In genomic region chr19:2765376-2765775, GRCh38 we compare ENCODE assay signal across 27 cellular contexts. TPM values are rescaled to one million over a fixed set of nuclear protein-coding genes. Genes with fewer than 3 reads are reported as not detected.
"Had no signal": no experiment of that assay in that cellular context is flagged by ENCODE, and none has a peak within 500 bp of the region (broad histone marks: within the 10 kb centered on the region; RNA-seq: fewer than 3 reads in every experiment).

No MANE protein-coding gene starts in this region.

- H3K27ac ChIP-seq: lower lobe of right lung, neutrophil, ovary, right atrium auricular region, skin epidermis, stomach, testis, thyroid gland, transverse colon, upper lobe of left lung, vagina had no signal

- FAIRE-seq: keratinocyte had no signal

- H3K36me3 ChIP-seq: ovary had no signal

- H3K27me3 ChIP-seq: neutrophil, ovary, right atrium auricular region, stomach, testis, thyroid gland, transverse colon, upper lobe of left lung, vagina had no signal

- H3K9me3 ChIP-seq: lower lobe of right lung, neutrophil, ovary, right atrium auricular region, stomach, testis, thyroid gland, transverse colon, upper lobe of left lung, vagina had no signal

- ATAC-seq: left cardiac atrium; left lobe of liver; lower lobe of right lung; naive thymus-derived CD8-positive, alpha-beta T cell; sciatic nerve; stimulated activated naive B cell treated with anti-CD40 and anti-IgM and Interleukin-4, amounts not matched to agents 10 μg/mL and 1 μg/mL and 100 μg/mL, for 72 hours; stimulated activated naive CD8-positive, alpha-beta T cell treated with anti-CD3 and anti-CD28 coated beads, Interleukin-15, Interleukin-2, amounts not matched to agents 100 U/mL and 50 U/mL, for 24 hours had no signal

- DNase-seq: hippocampal formation; kidney glomerular epithelial cell; left cardiac atrium; lower lobe of right lung; mammary epithelial cell; mesenchymal stem cell; naive thymus-derived CD8-positive, alpha-beta T cell; occipital lobe; ovary; stimulated activated CD4-positive, alpha-beta T cell treated with anti-CD3 and anti-CD28 coated beads, Interleukin-12 subunit alpha, Interleukin-12 subunit beta, amount 100 ng/mL, for 4 hours; stimulated activated CD4-positive, alpha-beta T cell treated with anti-CD3 and anti-CD28 coated beads, Interleukin-15, amount 100 ng/mL, for 24 hours; stimulated activated CD4-positive, alpha-beta T cell treated with anti-CD3 and anti-CD28 coated beads, Interleukin-2, amount 100 ng/mL, for 24 hours; stimulated activated CD4-positive, alpha-beta T cell treated with anti-CD3 and anti-CD28 coated beads, Interleukin-4, amount 100 ng/mL, for 1 hour; stimulated activated naive B cell treated with anti-CD40 and anti-IgM and Interleukin-4, amounts not matched to agents 10 μg/mL and 1 μg/mL and 100 μg/mL, for 72 hours; stimulated activated naive CD8-positive, alpha-beta T cell treated with anti-CD3 and anti-CD28 coated beads, Interleukin-15, Interleukin-2, amounts not matched to agents 100 U/mL and 50 U/mL, for 24 hours; stomach; testis; thyroid gland; transverse colon; upper lobe of left lung had no signal

- H3K4me3 ChIP-seq: lower lobe of right lung, ovary, right atrium auricular region, skin epidermis, stomach, testis, thyroid gland, transverse colon, upper lobe of left lung, vagina had no signal

RNA-seq across cellular contexts. Expression of gene DIRAS1, which starts 44.2 kb away (rescaled TPM):
- polyA plus RNA-seq: naive thymus-derived CD8-positive, alpha-beta T cell had no signal
